Comparison of ENCODE assay signal across 6 cellular contexts in genomic region chr11:47259178-47259977, GRCh38. TPM values are rescaled to one million over a fixed set of nuclear protein-coding genes. Genes with fewer than 3 reads are reported as not detected.
DNase-seq lines count a peak whose midpoint lies in the region; ATAC-seq, FAIRE-seq and TF ChIP-seq lines count a peak whose summit lies in the region.

No MANE protein-coding gene starts in this region.

- H4K5ac ChIP-seq in H1 (ENCODE audit: insufficient read length, low read depth, low read length) = peak overlapping the region; percentile 47

- H3K27me3 ChIP-seq in H1 (replicated peaks in 1 of 4; ENCODE audit: control insufficient read depth in 3 of 4, extremely low read depth in 1 of 4, insufficient read depth in 3 of 4, low read length in 3 of 4) (no peaks in the 10 kb centered on the region), small intestine (ENCODE audit: control insufficient read depth in 2 of 2, insufficient read depth in 2 of 2, low read length in 2 of 2) (no peaks in the 10 kb centered on the region)

- no peak for TF ChIP-seq POLR2A in H1 (IDR thresholded peaks at IDR 0.05; ENCODE audit: control extremely low read depth in 1 of 2, low read depth in 2 of 2, low read length in 2 of 2)

- H2BK20ac ChIP-seq in H1 (ENCODE audit: low read length) = no peak overlapping the region

- CTCF ChIA-PET in H1 (lab: Charles Lee; ENCODE audit: partially characterized antibody) = interaction anchor here (0.6 to 7.1 kb wide), 50 partner anchors 8 to 542 kb away, joined by 3 to 127 read pairs (median 4); partner anchors contain the start of genes ACP2, ARFGAP2, DDB2 and MADD

- H3K9me3 ChIP-seq in H1 (ENCODE audit: insufficient read depth in 2 of 2, low read depth in 1 of 2, low read length in 1 of 2) (no peaks in the 10 kb centered on the region), small intestine (ENCODE audit: control insufficient read depth, low read depth) (no peaks in the 10 kb centered on the region)

- 0 out of 2 replicates have a peak overlapping the region, but pooled peaks have one; percentile 40 for H2BK5ac ChIP-seq in H1 (ENCODE audit: low read depth, low read length)

- H4K20me1 ChIP-seq in H1 (replicated peaks in 1 of 2; ENCODE audit: control insufficient read depth in 1 of 2, insufficient read depth in 2 of 2, low read length in 2 of 2) = no peaks in the 10 kb centered on the region

- H3K4me1 ChIP-seq in H1 (replicated peaks in 1 of 4; ENCODE audit: control insufficient read depth in 3 of 4, insufficient read depth in 4 of 4, low read length in 3 of 4) (peaks cover 2 to 15% (median 9%) of the 10 kb centered on the region in 4 experiments), small intestine (ENCODE audit: control insufficient read depth in 2 of 2, insufficient read depth in 1 of 2, low read depth in 1 of 2, low read length in 1 of 2) (peaks cover 2 to 16% of the 10 kb centered on the region in 2 donors)

- no peak overlapping the region for H2AFZ ChIP-seq in H1 (ENCODE audit: low read length)

- TF ChIP-seq CTCF in H1 (IDR thresholded peaks at IDR 0.05; ENCODE audit: control extremely low read depth in 1 of 3, insufficient read depth in 1 of 3, low read depth in 1 of 3, low read length in 3 of 3) = peak; percentile 70 to 80 (median 74)

- H3K36me3 ChIP-seq in H1 (ENCODE audit: control insufficient read depth in 2 of 4, insufficient read depth in 4 of 4, low read length in 3 of 4) (no peaks in the 10 kb centered on the region; a peak in 1 of 8 replicates), small intestine (ENCODE audit: control insufficient read depth in 2 of 2, insufficient read depth in 2 of 2, low read length in 2 of 2) (no peaks in the 10 kb centered on the region)

- no peak overlapping the region for H2BK120ac ChIP-seq in H1 (replicated peaks; ENCODE audit: low read depth, low read length)

- H3K27ac ChIP-seq in H1 (ENCODE audit: low read depth, low read length) (no peak overlapping the region), small intestine (ENCODE audit: low read depth in 1 of 2, low read length in 1 of 2) (peak overlapping the region in 1 of 2 donors; percentile 40)

- POLR2A ChIA-PET in H1 (lab: Charles Lee; ENCODE audit: partially characterized antibody) = interaction anchor here (0.7 to 7.1 kb wide), 14 partner anchors 8 to 559 kb away, joined by 3 to 47 read pairs (median 6); partner anchors contain the start of genes ACP2, ARFGAP2, ARHGAP1 and DDB2

- H2BK15ac ChIP-seq in H1 (ENCODE audit: low read length) = no peak overlapping the region

- H2BK12ac ChIP-seq in H1 (ENCODE audit: low read depth, low read length) = no peak overlapping the region

- no peaks in the 10 kb centered on the region for H3K79me2 ChIP-seq in H1 (ENCODE audit: control insufficient read depth in 1 of 2, insufficient read depth in 2 of 2, low read length in 2 of 2)

- H3K18ac ChIP-seq in H1 (ENCODE audit: extremely low read depth, low read length) = peak overlapping the region; percentile 15

- H3K4ac ChIP-seq in H1 (replicated peaks; ENCODE audit: insufficient read length, low read depth, low read length) = no peak overlapping the region

- peaks cover 3% of the 10 kb centered on the region for H3K23me2 ChIP-seq in H1 (ENCODE audit: low read depth, low read length)

- H4K8ac ChIP-seq in H1 (ENCODE audit: extremely low read depth, insufficient read depth, low read length) = peak overlapping the region; percentile 71; the same call in 1 of the 2 replicates

- no peaks in the 10 kb centered on the region for H3K79me1 ChIP-seq in H1 (ENCODE audit: low read depth, low read length)

- TF ChIP-seq RAD21 in H1 (IDR thresholded peaks at IDR 0.05 in 1 of 2, conservative IDR thresholded peaks at IDR 0.05 in 1 of 2; ENCODE audit: low read depth in 2 of 2, low read length in 2 of 2) = peak; percentile 72 to 79

- WGBS in H1 (ENCODE audit: extremely low coverage in 1 of 2, insufficient coverage in 1 of 2, insufficient read length in 1 of 2, insufficient replicate concordance in 2 of 2, low coverage in 1 of 2, low lambda C conversion rate in 2 of 2, missing lambda C conversion rate in 1 of 2), 2 experiments = 51% methylated on average over 10 of the region's 10 CpGs; no CpG with 5 or more reads in 1 of the 2 experiments
- 23 to 43% (median 42%) methylated on average over 10 of the region's 10 CpGs for WGBS in small intestine, 3 donors

- DNase-seq in RPMI8226 = peak; percentile 54
- DNase-seq in H1 (ENCODE audit: low read depth in 1 of 2, low spot score in 2 of 2) = peak in 1 of 2 experiments; percentile 85
- DNase-seq in small intestine = peak; percentile 71
- DNase-seq in mucosa of gallbladder (ENCODE audit: low spot score) = no peak

- no peak overlapping the region for H3K56ac ChIP-seq in H1 (replicated peaks; ENCODE audit: insufficient read length, low read depth, low read length)

- no peak overlapping the region for H3K4me3 ChIP-seq in H1 (ENCODE audit: extremely low read depth in 1 of 4, insufficient read depth in 2 of 4, low read depth in 3 of 4, low read length in 4 of 4)
- no peak overlapping the region for H3K4me3 ChIP-seq in small intestine (ENCODE audit: low read depth in 1 of 2, low read length in 2 of 2)

- FAIRE-seq in H1 (lab: Jason Lieb, UNC) (peak; percentile 45), small intestine (lab: Jason Lieb, UNC) (no peak)

- H3K9ac ChIP-seq in H1 (replicated peaks in 1 of 4; ENCODE audit: extremely low read depth in 1 of 4, low read depth in 3 of 4, low read length in 3 of 4) = no peak overlapping the region

- no peak overlapping the region for H4K91ac ChIP-seq in H1 (replicated peaks; ENCODE audit: insufficient read length, low read length)

- ATAC-seq in GM21367 (IDR thresholded peaks at IDR 0.05; ENCODE audit: unreplicated experiment) = peak; percentile 65
- ATAC-seq in GM21390 (IDR thresholded peaks at IDR 0.05; ENCODE audit: unreplicated experiment) = no peak

- H3K14ac ChIP-seq in H1 (ENCODE audit: insufficient read length) = no peak overlapping the region

- H2AK5ac ChIP-seq in H1 (ENCODE audit: low read depth, low read length) = no peak overlapping the region

- no peak overlapping the region for H3K23ac ChIP-seq in H1 (ENCODE audit: insufficient read length)

- no peak for TF ChIP-seq EP300 in H1 (IDR thresholded peaks at IDR 0.05; ENCODE audit: borderline replicate concordance in 1 of 2, low read depth in 2 of 2, low read length in 2 of 2)

- H3K4me2 ChIP-seq in H1 (ENCODE audit: insufficient read depth in 1 of 2, low read depth in 2 of 2, low read length in 2 of 2) = peak overlapping the region in 1 of 2 experiments; percentile 47; a peak in 2 of 4 replicates

TF ChIP-seq in H1, 55 proteins besides CTCF, POLR2A, EP300 and RAD21 (continues in another document):
- TF ChIP-seq MAX (IDR thresholded peaks at IDR 0.05) (no peak), TCF12 (IDR thresholded peaks at IDR 0.05; ENCODE audit: low read depth, low read length) (no peak)

RNA-seq across cellular contexts. Expression of gene NR1H3, which starts 1.6 kb away (rescaled TPM):
- 19.9 and 21.2 TPM in 2 replicates for total RNA-seq in H1 (2021; fragmentation: NEBNext Ultra II Directional; extraction: Animal tissue kit (Norgen Biotek cat#: 25700))
- polyA plus RNA-seq in H1 (2011; rRNA removed) (42.1 and 51.5 TPM in 2 replicates), small intestine (100 to 1,000 TPM; 102 to 366 (median 223) TPM)
- 39.9 TPM for polyA plus RNA-seq in H1 (2011; cell fraction: cytosol; rRNA removed)
- 58.5 TPM for polyA plus RNA-seq in H1 (2011; cell fraction: nucleus; rRNA removed)
- 24.9 to 28.6 TPM (median 27.6 TPM) in 4 replicates for polyA plus RNA-seq in H1 (2012, experiment 1 of 2)
- polyA plus RNA-seq in H1 (2012, experiment 2 of 2) = 19.2 TPM
- polyA plus RNA-seq in H1 (2013, experiment 1 of 2) = 11.7 TPM
- 11.6 TPM for polyA plus RNA-seq in H1 (2013, experiment 2 of 2)
- 34.2 and 36.4 TPM in 2 replicates for polyA minus RNA-seq in H1 (2011; rRNA and poly(A)+ RNA removed)
- 18.3 TPM for polyA minus RNA-seq in H1 (2011; cell fraction: cytosol; rRNA and poly(A)+ RNA removed)
- 18.3 TPM for polyA minus RNA-seq in H1 (2011; cell fraction: nucleus; rRNA and poly(A)+ RNA removed)
- total RNA-seq in mucosa of gallbladder = 33.5 TPM

RNA-seq across cellular contexts. Expression of gene MADD, which starts 10.6 kb away (rescaled TPM):
- total RNA-seq in H1 (2021; fragmentation: NEBNext Ultra II Directional; extraction: Animal tissue kit (Norgen Biotek cat#: 25700)) = 43.7 and 45.4 TPM in 2 replicates
- polyA plus RNA-seq in H1 (2011; rRNA removed) (32.5 and 48.3 TPM in 2 replicates), small intestine (10 to 100 TPM; 19.2 to 27.7 (median 23.9) TPM)
- 26.6 TPM for polyA plus RNA-seq in H1 (2011; cell fraction: cytosol; rRNA removed)
- polyA plus RNA-seq in H1 (2011; cell fraction: nucleus; rRNA removed) = 91.6 TPM
- 33.0 to 36.2 TPM (median 35.4 TPM) in 4 replicates for polyA plus RNA-seq in H1 (2012, experiment 1 of 2)
- 16.8 TPM for polyA plus RNA-seq in H1 (2012, experiment 2 of 2)
- polyA plus RNA-seq in H1 (2013, experiment 1 of 2) = 19.3 TPM
- 17.0 TPM for polyA plus RNA-seq in H1 (2013, experiment 2 of 2)
- polyA minus RNA-seq in H1 (2011; rRNA and poly(A)+ RNA removed) = 76.0 and 80.1 TPM in 2 replicates
- 22.5 TPM for polyA minus RNA-seq in H1 (2011; cell fraction: cytosol; rRNA and poly(A)+ RNA removed)
- polyA minus RNA-seq in H1 (2011; cell fraction: nucleus; rRNA and poly(A)+ RNA removed) = 48.9 TPM
- 57.1 TPM for total RNA-seq in mucosa of gallbladder

RNA-seq across cellular contexts. Expression of gene ACP2, which starts 10.8 kb away (rescaled TPM):
- 17.8 and 18.9 TPM in 2 replicates for total RNA-seq in H1 (2021; fragmentation: NEBNext Ultra II Directional; extraction: Animal tissue kit (Norgen Biotek cat#: 25700))
- 19.8 and 24.4 TPM in 2 replicates for polyA plus RNA-seq in H1 (2011; rRNA removed)
- polyA plus RNA-seq in H1 (2011; cell fraction: cytosol; rRNA removed) = 13.4 TPM
- 39.9 TPM for polyA plus RNA-seq in H1 (2011; cell fraction: nucleus; rRNA removed)
- polyA plus RNA-seq in H1 (2012, experiment 1 of 2) = 12.4 to 23.5 TPM (median 21.2 TPM) in 4 replicates
- 14.1 TPM for polyA plus RNA-seq in H1 (2012, experiment 2 of 2)
- 21.3 TPM for polyA plus RNA-seq in H1 (2013, experiment 1 of 2)
- 21.1 TPM for polyA plus RNA-seq in H1 (2013, experiment 2 of 2)
- 21.8 and 29.4 TPM in 2 replicates for polyA minus RNA-seq in H1 (2011; rRNA and poly(A)+ RNA removed)
- polyA minus RNA-seq in H1 (2011; cell fraction: cytosol; rRNA and poly(A)+ RNA removed) = 19.7 TPM
- 36.9 TPM for polyA minus RNA-seq in H1 (2011; cell fraction: nucleus; rRNA and poly(A)+ RNA removed)
- 10 to 100 TPM; 44.1 to 53.3 (median 48.6) TPM for polyA plus RNA-seq in small intestine
- total RNA-seq in mucosa of gallbladder = 48.5 TPM

RNA-seq across cellular contexts. Expression of gene DDB2, which starts 44.6 kb away (rescaled TPM):
- total RNA-seq in H1 (2021; fragmentation: NEBNext Ultra II Directional; extraction: Animal tissue kit (Norgen Biotek cat#: 25700)) = 65.2 and 70.7 TPM in 2 replicates
- 97.2 and 112 TPM in 2 replicates for polyA plus RNA-seq in H1 (2011; rRNA removed)
- polyA plus RNA-seq in H1 (2011; cell fraction: cytosol; rRNA removed) = 130 TPM
- 209 TPM for polyA plus RNA-seq in H1 (2011; cell fraction: nucleus; rRNA removed)
- 122 to 126 TPM (median 125 TPM) in 4 replicates for polyA plus RNA-seq in H1 (2012, experiment 1 of 2)
- polyA plus RNA-seq in H1 (2012, experiment 2 of 2) = 123 TPM
- 56.8 TPM for polyA plus RNA-seq in H1 (2013, experiment 1 of 2)
- 53.9 TPM for polyA plus RNA-seq in H1 (2013, experiment 2 of 2)
- 82.9 and 91.7 TPM in 2 replicates for polyA minus RNA-seq in H1 (2011; rRNA and poly(A)+ RNA removed)
- 45.6 TPM for polyA minus RNA-seq in H1 (2011; cell fraction: cytosol; rRNA and poly(A)+ RNA removed)
- 87.7 TPM for polyA minus RNA-seq in H1 (2011; cell fraction: nucleus; rRNA and poly(A)+ RNA removed)
- polyA plus RNA-seq in small intestine = 10 to 100 TPM; 25.1 to 39.4 (median 26.2) TPM
- total RNA-seq in mucosa of gallbladder = 22.7 TPM
